1 cellular context compared by ENCODE assay signal in the genomic region with DNA sequence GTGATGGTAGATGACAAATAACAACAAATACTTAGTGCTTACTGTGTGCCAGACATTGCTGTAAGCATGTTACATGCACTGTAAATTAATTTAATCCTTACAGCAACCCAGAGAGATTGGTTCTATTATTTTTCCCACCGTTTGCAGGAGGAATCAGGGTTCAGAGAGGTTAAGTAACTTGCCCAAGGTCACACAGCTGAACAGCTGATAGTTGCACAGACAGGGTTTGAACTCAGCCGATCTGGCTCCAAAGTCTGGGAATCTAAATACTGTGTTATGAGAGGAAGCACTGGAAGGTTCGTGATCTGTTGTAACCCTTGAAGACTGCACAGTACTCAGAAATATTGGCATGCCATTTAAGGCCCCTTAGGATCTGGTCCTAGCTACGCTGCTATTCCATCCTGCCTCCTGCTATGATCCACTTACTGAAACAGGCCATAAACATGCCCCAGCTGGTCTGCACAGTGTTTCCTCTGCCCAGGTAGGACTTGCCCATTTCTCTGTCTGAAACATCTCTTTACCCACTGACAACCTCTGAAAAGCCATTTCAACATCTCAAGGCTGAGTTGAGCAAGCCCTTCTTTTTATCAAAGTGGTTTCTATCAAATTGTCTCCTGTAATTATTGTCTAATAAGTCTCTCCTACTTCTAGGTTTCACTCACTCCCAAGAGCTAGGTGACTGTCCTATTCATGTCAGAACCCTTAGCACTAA.
TF ChIP-seq lines count a peak whose summit lies in the region.

No MANE protein-coding gene starts in this region.

TF ChIP-seq in liver, 16 proteins besides CTCF, POLR2A, EP300 and RAD21 (continued from another document):
- TF ChIP-seq HNF4A (conservative IDR thresholded peaks at IDR 0.05) (peak in 1 of 2 donors; percentile 19), YY1 (IDR thresholded peaks at IDR 0.05) (no peak), JUND (IDR thresholded peaks at IDR 0.05) (no peak)
